In the genomic region with DNA sequence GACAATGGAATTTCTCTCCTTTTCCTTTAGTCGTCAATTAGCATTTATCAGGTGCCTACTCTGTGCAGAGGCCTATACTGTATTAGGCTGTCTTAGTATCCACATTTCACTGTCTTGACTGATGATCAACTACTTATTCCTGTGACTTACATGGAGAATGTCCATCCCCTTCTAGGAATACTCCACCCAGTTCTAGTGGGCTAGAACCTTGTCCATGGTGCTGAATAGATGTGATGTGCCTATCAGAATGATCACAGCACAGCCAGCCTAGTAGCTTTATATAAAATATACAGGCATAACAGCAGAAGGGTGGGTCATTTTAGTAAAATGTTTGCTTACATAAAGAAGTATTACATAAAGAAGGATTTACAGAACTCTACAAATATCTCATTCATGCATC, we compare ENCODE assay signal across 1 cellular context.
TF ChIP-seq lines count a peak whose summit lies in the region.

No MANE protein-coding gene starts in this region.

TF ChIP-seq in WTC11, 78 proteins besides CTCF, POLR2A, EP300 and RAD21 (continued from another document):
- TF ChIP-seq ZNF281 (CRISPR knock-in tag; IDR thresholded peaks at IDR 0.05) (no peak), ZNF671 (CRISPR knock-in tag; IDR thresholded peaks at IDR 0.05) (no peak), FOXK1 (CRISPR knock-in tag; IDR thresholded peaks at IDR 0.05) (no peak), ESRRA (CRISPR knock-in tag; IDR thresholded peaks at IDR 0.05; ENCODE audit: borderline replicate concordance) (no peak), ZNF396 (CRISPR knock-in tag; IDR thresholded peaks at IDR 0.05; ENCODE audit: borderline replicate concordance) (no peak), NR2C2 (CRISPR knock-in tag; IDR thresholded peaks at IDR 0.05) (no peak), JUN (CRISPR knock-in tag; IDR thresholded peaks at IDR 0.05) (no peak), RELA (CRISPR knock-in tag; IDR thresholded peaks at IDR 0.05; ENCODE audit: borderline replicate concordance) (no peak), PRRX2 (CRISPR knock-in tag; IDR thresholded peaks at IDR 0.05) (no peak), FOXJ3 (CRISPR knock-in tag; IDR thresholded peaks at IDR 0.05; ENCODE audit: borderline replicate concordance) (no peak), ZNF416 (CRISPR knock-in tag; IDR thresholded peaks at IDR 0.05) (no peak), ZNF425 (CRISPR knock-in tag; conservative IDR thresholded peaks at IDR 0.05) (no peak), MLX (CRISPR knock-in tag; IDR thresholded peaks at IDR 0.05) (no peak), ZNF317 (CRISPR knock-in tag; IDR thresholded peaks at IDR 0.05; ENCODE audit: borderline replicate concordance, low read depth) (no peak), NFE2L1 (CRISPR knock-in tag; IDR thresholded peaks at IDR 0.05) (no peak)
- TF ChIP-seq, protein P1, sequence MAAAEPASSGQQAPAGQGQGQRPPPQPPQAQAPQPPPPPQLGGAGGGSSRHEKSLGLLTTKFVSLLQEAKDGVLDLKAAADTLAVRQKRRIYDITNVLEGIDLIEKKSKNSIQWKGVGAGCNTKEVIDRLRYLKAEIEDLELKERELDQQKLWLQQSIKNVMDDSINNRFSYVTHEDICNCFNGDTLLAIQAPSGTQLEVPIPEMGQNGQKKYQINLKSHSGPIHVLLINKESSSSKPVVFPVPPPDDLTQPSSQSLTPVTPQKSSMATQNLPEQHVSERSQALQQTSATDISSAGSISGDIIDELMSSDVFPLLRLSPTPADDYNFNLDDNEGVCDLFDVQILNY (CRISPR knock-in tag; IDR thresholded peaks at IDR 0.05) = no peak
